Comparison of ENCODE assay signal across 8 cellular contexts in genomic region chr5:90208292-90208691, GRCh38.
A peak's percentile ranks its signal among the peaks of the same experiment; 100 is the strongest.
DNase-seq lines count a peak whose midpoint lies in the region; TF ChIP-seq lines count a peak whose summit lies in the region.
"Not testable (repeated sequence)": the region's sequence is repeated elsewhere in the genome, so short reads cannot be mapped to it uniquely, and the experiment has no call there.

No MANE protein-coding gene starts in this region.

- not testable (repeated sequence) for H3K36me3 ChIP-seq in ES-I3 (ENCODE audit: insufficient read depth, low read length); smooth muscle cell (ENCODE audit: low read depth)

- peak overlapping the region; percentile 79 for H3K4me2 ChIP-seq in smooth muscle cell

- peak overlapping the region; percentile 59 to 72 (median 67) for H3K4me3 Mint-ChIP-seq in nephron

- not testable (repeated sequence) for H4K20me1 ChIP-seq in smooth muscle cell (ENCODE audit: low read depth)

- not testable (repeated sequence) for H3K27ac ChIP-seq in smooth muscle cell (ENCODE audit: low read depth)

- H3K9me3 ChIP-seq in ES-I3 (ENCODE audit: control insufficient read depth, insufficient read depth, low read length); smooth muscle cell (replicated peaks; ENCODE audit: low read depth): not testable (repeated sequence)

- peak overlapping the region; percentile 85 for H2AFZ ChIP-seq in smooth muscle cell (ENCODE audit: low read depth)

- not testable (repeated sequence) for H3F3A ChIP-seq in smooth muscle cell (ENCODE audit: low read depth)

- not testable (repeated sequence) for H3K36me3 Mint-ChIP-seq in nephron (ENCODE audit: low read depth)

- DNase-seq in LNCaP clone FGC (ENCODE audit: low read depth); smooth muscle cell (lab: John Stamatoyannopoulos, UW; ENCODE audit: unreplicated experiment): not testable (repeated sequence)
- DNase-seq in NCI-H2029 treated with DMSO at 0.1 percent for 48 hours (lab: John Stamatoyannopoulos, UW), result peak; percentile 25
- DNase-seq in NCI-H748 (lab: John Stamatoyannopoulos, UW; ENCODE audit: unreplicated experiment), result peak; percentile 92
- peak; percentile 46 for DNase-seq in ecto neural progenitor cell (ENCODE audit: low spot score)

- not testable (repeated sequence) for H3K9me3 Mint-ChIP-seq in nephron

- not testable (repeated sequence) for H3K79me2 ChIP-seq in smooth muscle cell (ENCODE audit: low read depth)

- not testable (repeated sequence) for H3K4me1 ChIP-seq in ES-I3 (ENCODE audit: insufficient read depth, low read length); smooth muscle cell (ENCODE audit: low read depth)

- not testable (repeated sequence) for H3K4me1 Mint-ChIP-seq in nephron

- TF ChIP-seq CTCF in LNCaP clone FGC (IDR thresholded peaks at IDR 0.05; ENCODE audit: control insufficient read depth, extremely low read depth, insufficient read depth); nephron (IDR thresholded peaks at IDR 0.05; ENCODE audit: unreplicated experiment in 3 of 3); smooth muscle cell (IDR thresholded peaks at IDR 0.05; ENCODE audit: borderline replicate concordance, insufficient read depth, poor library complexity, severe bottlenecking): not testable (repeated sequence)

- 32% methylated on average over 23 of the region's 23 CpGs for WGBS in smooth muscle cell (ENCODE audit: low lambda C conversion rate)

- peak overlapping the region; percentile 78 for H3K9ac ChIP-seq in ES-I3 (ENCODE audit: low read depth, low read length)
- not testable (repeated sequence) for H3K9ac ChIP-seq in smooth muscle cell (ENCODE audit: low read depth)

- H3K4me3 ChIP-seq in LNCaP clone FGC (ENCODE audit: low read depth, low read length) (peak overlapping the region; percentile 55), iPS-11a (ENCODE audit: low read depth, low read length) (peak overlapping the region; percentile 33), smooth muscle cell (peak overlapping the region; percentile 38)

- H3K27me3 ChIP-seq in smooth muscle cell (ENCODE audit: low read depth), result not testable (repeated sequence)

- H3K27ac Mint-ChIP-seq in nephron, result not testable (repeated sequence)

- H3K27me3 Mint-ChIP-seq in nephron (ENCODE audit: low read depth), result not testable (repeated sequence)
